ENCODE assay signal across 13 cellular contexts in the genomic region with DNA sequence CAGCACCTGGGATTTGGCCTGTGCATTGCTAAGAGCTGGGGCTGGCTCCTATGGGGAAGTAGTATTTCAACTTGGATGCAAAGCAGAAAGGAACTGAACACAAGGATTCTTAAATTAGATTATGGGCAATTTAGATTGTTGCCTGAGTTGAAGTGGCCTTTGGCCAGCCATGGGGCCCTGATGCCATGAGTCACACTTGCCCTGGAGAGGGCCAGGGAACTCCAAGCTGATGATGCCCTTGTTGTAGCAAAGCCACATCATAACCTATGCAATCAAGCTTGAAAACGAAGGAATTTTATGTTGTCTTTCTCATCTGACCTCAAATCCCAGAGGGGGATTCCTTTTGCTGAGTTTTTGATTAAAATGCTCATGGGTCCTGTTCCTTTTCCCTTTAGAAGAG. TPM values are rescaled to one million over a fixed set of nuclear protein-coding genes. Genes with fewer than 3 reads are reported as not detected.
DNase-seq lines count a peak whose midpoint lies in the region; ATAC-seq and TF ChIP-seq lines count a peak whose summit lies in the region.
"Had no signal": no experiment of that assay in that cellular context is flagged by ENCODE, and none has a peak within 500 bp of the region (broad histone marks: within the 10 kb centered on the region; RNA-seq: fewer than 3 reads in every experiment).

No MANE protein-coding gene starts in this region.

- no peak overlapping the region for H3K18ac ChIP-seq in H9 (ENCODE audit: insufficient read length, low read depth, low read length)

- no peak overlapping the region for H3T11ph ChIP-seq in H9 (ENCODE audit: low read length)

- no peak overlapping the region for H2AK5ac ChIP-seq in H9 (ENCODE audit: insufficient read length, low read length)

- no peak overlapping the region for H3K23ac ChIP-seq in H9 (ENCODE audit: insufficient read length, low read depth, low read length)

- peaks cover 61% of the 10 kb centered on the region for H3K4me1 ChIP-seq in psoas muscle
- H3K4me1 ChIP-seq in uterus: peaks cover 0 to 7% of the 10 kb centered on the region in 2 donors
- no peaks in the 10 kb centered on the region for H3K4me1 ChIP-seq in H9 (ENCODE audit: insufficient read depth, low read length)

- H3K27ac ChIP-seq in psoas muscle: peak overlapping the region; percentile 74
- no peak overlapping the region for H3K27ac ChIP-seq in uterus
- no peak overlapping the region for H3K27ac ChIP-seq in H9 (ENCODE audit: insufficient read length, low read depth, low read length)

- no peak overlapping the region for H2AFZ ChIP-seq in H9 (ENCODE audit: low read length)

- H3K36me3 ChIP-seq in psoas muscle (ENCODE audit: insufficient read depth in 1 of 2, low read depth in 1 of 2) (peaks cover 23 to 85% of the 10 kb centered on the region in 2 donors), uterus (no peaks in the 10 kb centered on the region)

- H3K79me1 ChIP-seq in H9 (ENCODE audit: insufficient read depth, low read depth, low read length, poor library complexity, severe bottlenecking): no peaks in the 10 kb centered on the region

- H4K8ac ChIP-seq in H9 (replicated peaks; ENCODE audit: insufficient read length, low read depth, low read length): no peak overlapping the region

- WGBS in psoas muscle, 3 donors: 35 to 63% (median 39%) methylated on average over 1 of the region's 1 CpG
- WGBS in H9 (ENCODE audit: extremely low coverage, insufficient read length, low lambda C conversion rate): no CpG with 5 or more reads among the region's 1 CpG

- no peak overlapping the region for H2BK20ac ChIP-seq in H9 (ENCODE audit: low read depth, low read length, poor library complexity, severe bottlenecking)

- H2BK5ac ChIP-seq in H9 (ENCODE audit: insufficient read length, low read length): no peak overlapping the region

- H3K27ac Mint-ChIP-seq in H9: no peak overlapping the region
- H3K27ac Mint-ChIP-seq: activated B cell treated with CpG ODN at 0.5 μM for 24 hours had no signal

- intact Hi-C loops in psoas muscle (cut with DNase I) (loop anchor here in 1 of 2 donors (10.0 kb wide), 1 partner anchor 49 kb away; a partner anchor contains a TSS), uterus (cut with DNase I; ENCODE audit: low total_unique reads) (no loop called here)

- peaks cover 8 to 12% of the 10 kb centered on the region in 2 experiments for H3K4me1 Mint-ChIP-seq in H9

- H4K91ac ChIP-seq in H9 (ENCODE audit: insufficient read length, low read depth, low read length): no peak overlapping the region

- H3K27me3 ChIP-seq in psoas muscle (ENCODE audit: insufficient read depth in 3 of 3, low read length in 2 of 3) (no peaks in the 10 kb centered on the region), uterus (no peaks in the 10 kb centered on the region), H9 (ENCODE audit: insufficient read depth, low read length) (no peaks in the 10 kb centered on the region)

- H3K9me3 ChIP-seq in psoas muscle (no peaks in the 10 kb centered on the region), uterus (no peaks in the 10 kb centered on the region), H9 (ENCODE audit: control insufficient read depth, low read depth, low read length) (no peaks in the 10 kb centered on the region)

- H3K14ac ChIP-seq in H9 (ENCODE audit: insufficient read depth, low read length): no peak overlapping the region

- no peaks in the 10 kb centered on the region for H3K9me3 Mint-ChIP-seq in H9
- H3K9me3 Mint-ChIP-seq: activated B cell treated with CpG ODN at 0.5 μM for 24 hours had no signal

- no peak overlapping the region for H3K4me2 ChIP-seq in H9 (ENCODE audit: insufficient read depth, insufficient read length, low read length)

- TF ChIP-seq CTCF in psoas muscle (IDR thresholded peaks at IDR 0.05) (no peak), uterus (IDR thresholded peaks at IDR 0.05) (no peak), H9 (conservative IDR thresholded peaks at IDR 0.05) (no peak)

- no peak for TF ChIP-seq POLR2A in uterus (IDR thresholded peaks at IDR 0.05)

- DNase-seq in Daoy (ENCODE audit: low read depth): peak; percentile 77
- DNase-seq in NOMO-1 treated with dmso at 0.1 percent for 144 hours (lab: John Stamatoyannopoulos, UW; ENCODE audit: unreplicated experiment): peak; percentile 4
- peak; percentile 34 for DNase-seq in dedifferentiated amniotic fluid mesenchymal stem cell (ENCODE audit: extremely low spot score)
- DNase-seq in psoas muscle: peak; percentile 47 to 76
- no peak for DNase-seq in uterus
- no peak for DNase-seq in H9
- no peak for DNase-seq in T-helper 9 cell
- DNase-seq: activated B cell treated with CpG ODN at 0.5 μM for 24 hours, activated gamma-delta T cell, GDM1, NCI-H2081 treated with DMSO at 0.1 percent for 48 hours had no signal

- peak; percentile 54 to 70 (median 64) for ATAC-seq in psoas muscle
- ATAC-seq in GM19023 (IDR thresholded peaks at IDR 0.05; ENCODE audit: unreplicated experiment): no peak

- peaks cover 8% of the 10 kb centered on the region for H3K27me3 Mint-ChIP-seq in H9 (ENCODE audit: low read depth)
- H3K27me3 Mint-ChIP-seq: activated B cell treated with CpG ODN at 0.5 μM for 24 hours had no signal

- no peak overlapping the region for H3K4ac ChIP-seq in H9 (ENCODE audit: low read depth, low read length)

- H3K56ac ChIP-seq in H9 (ENCODE audit: insufficient read length, low read depth, low read length): no peak overlapping the region

- H2BK15ac ChIP-seq in H9 (ENCODE audit: low read depth, low read length): no peak overlapping the region

- no peak overlapping the region for H3K9ac ChIP-seq in H9 (ENCODE audit: extremely low read depth, insufficient read length, low read length)

- peaks cover 9% of the 10 kb centered on the region for H3K23me2 ChIP-seq in H9 (ENCODE audit: insufficient read length, low read depth, low read length, poor library complexity, severe bottlenecking)

- H2BK120ac ChIP-seq in H9 (ENCODE audit: low read depth, low read length, poor library complexity, severe bottlenecking): no peak overlapping the region

- no peak overlapping the region for H3K4me3 Mint-ChIP-seq in H9
- H3K4me3 Mint-ChIP-seq: activated B cell treated with CpG ODN at 0.5 μM for 24 hours had no signal

- H4K20me1 ChIP-seq in H9 (ENCODE audit: control insufficient read depth, insufficient read depth, insufficient read length): no peaks in the 10 kb centered on the region

- H4K5ac ChIP-seq in H9 (ENCODE audit: insufficient read length, low read depth, low read length): no peak overlapping the region

- no peak overlapping the region for H2BK12ac ChIP-seq in H9 (ENCODE audit: insufficient read length, low read depth, low read length)

- H3K4me3 ChIP-seq in psoas muscle (no peak overlapping the region), uterus (no peak overlapping the region)

- H3K79me2 ChIP-seq in H9 (ENCODE audit: insufficient read depth, low read length): no peaks in the 10 kb centered on the region

- H3K36me3 Mint-ChIP-seq in H9 (ENCODE audit: insufficient read depth in 1 of 3, low read depth in 3 of 3): peaks cover 12 to 47% (median 41%) of the 10 kb centered on the region in 3 experiments; a peak in 6 of 7 replicates

RNA-seq across cellular contexts. Expression of a gene that starts 3.9 kb away (rescaled TPM):
- total RNA-seq in Daoy (2014; rRNA removed; shearing (Covaris generic)): not detected in 2 replicates
- total RNA-seq in psoas muscle (under 1 TPM in 1 of 4 donors, not detected in 3; 0.11 TPM), uterus (not detected), H9 (2021) (0.42 and 0.81 TPM in 2 replicates)
- not detected for polyA plus RNA-seq in psoas muscle
- total RNA-seq: lower leg skin had no signal

RNA-seq across cellular contexts. Expression of a gene that starts 44.1 kb away (rescaled TPM):
- total RNA-seq in Daoy (2014; rRNA removed; shearing (Covaris generic)): 6.3 and 9.2 TPM in 2 replicates
- 1 to 10 TPM; 5.4 to 6.5 (median 6.0) TPM for total RNA-seq in psoas muscle
- 1 to 10 TPM; 1.8 to 2.4 (median 2.3) TPM for polyA plus RNA-seq in psoas muscle
- total RNA-seq in uterus: 10 to 100 TPM in 1 of 4 donors, 1 to 10 TPM in 3; 2.6 to 12.3 (median 3.6) TPM
- 6.3 and 6.9 TPM in 2 replicates for total RNA-seq in H9 (2021)

RNA-seq across cellular contexts. Expression of a gene that starts 51.0 kb away (rescaled TPM):
- 11.3 and 13.9 TPM in 2 replicates for total RNA-seq in Daoy (2014; rRNA removed; shearing (Covaris generic))
- total RNA-seq in psoas muscle (10 to 100 TPM; 21.8 to 53.5 (median 30.1) TPM), uterus (10 to 100 TPM in 1 of 4 donors, 1 to 10 TPM in 3; 1.0 to 22.1 (median 4.9) TPM), H9 (2021) (7.6 and 7.8 TPM in 2 replicates)
- 10 to 100 TPM; 12.4 to 28.1 (median 24.6) TPM for polyA plus RNA-seq in psoas muscle

Comparison
In these comparisons a context has a peak if more than half of its experiments do, and no peak if none do; other contexts are left out.
1. DNase-seq: peak in Daoy (single experiment), NOMO-1 treated with dmso at 0.1 percent for 144 hours (single experiment), dedifferentiated amniotic fluid mesenchymal stem cell (single experiment) and psoas muscle (2 of 2); none in uterus (0 of 2), H9 (single experiment) and T-helper 9 cell (single experiment).